In genomic region chr12:32587536-32588346, GRCh38 we compare ENCODE assay signal across 13 cellular contexts.
DNase-seq lines count a peak whose midpoint lies in the region; ATAC-seq and TF ChIP-seq lines count a peak whose summit lies in the region.
"Had no signal": no experiment of that assay in that cellular context is flagged by ENCODE, and none has a peak within 500 bp of the region (broad histone marks: within the 10 kb centered on the region; RNA-seq: fewer than 3 reads in every experiment).

No MANE protein-coding gene starts in this region.

- no peak overlapping the region for H3K4me3 Mint-ChIP-seq in activated T-cell treated with anti-CD3 and anti-CD28 coated beads, Interleukin-2, amount 50 U/mL, for 72 hours
- H3K4me3 Mint-ChIP-seq in activated T-cell treated with anti-CD3 and anti-CD28 coated beads, Interleukin-2, amount 50 U/mL, for 4 hours, result no peak overlapping the region
- peak overlapping the region; percentile 39 for H3K4me3 Mint-ChIP-seq in activated naive CD8-positive, alpha-beta T cell treated with anti-CD3 and anti-CD28 coated beads, Interleukin-2, amount 10 ng/mL, durations not matched to agents 7 days and 5 days
- H3K4me3 Mint-ChIP-seq: activated naive CD4-positive, alpha-beta T cell treated with anti-CD3 and anti-CD28 coated beads, Interleukin-2, amount 50 U/mL, for 24 hours had no signal

- intact Hi-C loops in spleen (cut with DNase I; ENCODE audit: low total_unique reads) (no loop called here), OCI-LY7 (cut with micrococcal nuclease; ENCODE audit: unreplicated experiment) (no loop called here)

- no TSS peak for BruUV-seq in OCI-LY7 (replicated peaks; lab: Mats Ljungman, UMichigan)

- no peaks in the 10 kb centered on the region for H3K27me3 Mint-ChIP-seq in activated T-cell treated with anti-CD3 and anti-CD28 coated beads, Interleukin-2, amount 50 U/mL, for 72 hours (ENCODE audit: low read depth)
- no peaks in the 10 kb centered on the region for H3K27me3 Mint-ChIP-seq in activated T-cell treated with anti-CD3 and anti-CD28 coated beads, Interleukin-2, amount 50 U/mL, for 4 hours (ENCODE audit: low read depth)
- H3K27me3 Mint-ChIP-seq in activated naive CD8-positive, alpha-beta T cell treated with anti-CD3 and anti-CD28 coated beads, Interleukin-2, amount 10 ng/mL, durations not matched to agents 7 days and 5 days, result no peaks in the 10 kb centered on the region
- H3K27me3 Mint-ChIP-seq: activated naive CD4-positive, alpha-beta T cell treated with anti-CD3 and anti-CD28 coated beads, Interleukin-2, amount 50 U/mL, for 24 hours had no signal

- no peak for TF ChIP-seq CTCF in spleen (IDR thresholded peaks at IDR 0.05 in 8 of 11, conservative IDR thresholded peaks at IDR 0.05 in 3 of 11)
- no peak for TF ChIP-seq CTCF in OCI-LY7 (conservative IDR thresholded peaks at IDR 0.05; ENCODE audit: low read length)

- no peaks in the 10 kb centered on the region for H3K79me2 ChIP-seq in OCI-LY7 (ENCODE audit: insufficient read depth, low read depth, low read length)

- H3K9me3 Mint-ChIP-seq in activated T-cell treated with anti-CD3 and anti-CD28 coated beads, Interleukin-2, amount 50 U/mL, for 72 hours, result peaks cover 2 to 4% of the 10 kb centered on the region in 2 donors
- no peaks in the 10 kb centered on the region for H3K9me3 Mint-ChIP-seq in activated T-cell treated with anti-CD3 and anti-CD28 coated beads, Interleukin-2, amount 50 U/mL, for 4 hours
- H3K9me3 Mint-ChIP-seq in activated naive CD8-positive, alpha-beta T cell treated with anti-CD3 and anti-CD28 coated beads, Interleukin-2, amount 10 ng/mL, durations not matched to agents 7 days and 5 days, result peaks cover 6% of the 10 kb centered on the region
- H3K9me3 Mint-ChIP-seq: activated naive CD4-positive, alpha-beta T cell treated with anti-CD3 and anti-CD28 coated beads, Interleukin-2, amount 50 U/mL, for 24 hours had no signal

- H3K4me1 Mint-ChIP-seq in activated T-cell treated with anti-CD3 and anti-CD28 coated beads, Interleukin-2, amount 50 U/mL, for 72 hours (ENCODE audit: low read depth), result peaks cover 60% of the 10 kb centered on the region
- H3K4me1 Mint-ChIP-seq in activated T-cell treated with anti-CD3 and anti-CD28 coated beads, Interleukin-2, amount 50 U/mL, for 4 hours (ENCODE audit: low read depth), result peaks cover 25% of the 10 kb centered on the region
- H3K4me1 Mint-ChIP-seq in activated naive CD8-positive, alpha-beta T cell treated with anti-CD3 and anti-CD28 coated beads, Interleukin-2, amount 10 ng/mL, durations not matched to agents 7 days and 5 days, result peaks cover 44% of the 10 kb centered on the region

- POLR2A ChIA-PET in activated naive CD8-positive, alpha-beta T cell treated with anti-CD3 and anti-CD28 coated beads, Interleukin-2, amount 10 ng/mL, durations not matched to agents 7 days and 5 days (lab: Charles Lee), result no interaction called here
- POLR2A ChIA-PET in OCI-LY7 (lab: Charles Lee), result interaction anchor here (0.6 to 2.0 kb wide), 7 partner anchors 12 to 1271 kb away, joined by 3 to 6 read pairs (median 4); no protein-coding TSS in a partner anchor

- H3K27me3 ChIP-seq in spleen (replicated peaks in 1 of 7), result no peaks in the 10 kb centered on the region
- H3K27me3 ChIP-seq: cardiac muscle cell had no signal

- H3K4me1 ChIP-seq in spleen, result peaks cover 0 to 61% (median 15%) of the 10 kb centered on the region in 6 donors
- peaks cover 20% of the 10 kb centered on the region for H3K4me1 ChIP-seq in OCI-LY7 (ENCODE audit: insufficient read depth, low read length, poor library complexity, severe bottlenecking)

- H3K9me2 ChIP-seq in OCI-LY7 (ENCODE audit: insufficient read depth, low read length), result no peaks in the 10 kb centered on the region

- no peak for DNase-seq in activated T-cell treated with anti-CD3 and anti-CD28 coated beads, Interleukin-2, amount 50 U/mL, for 72 hours
- no peak for DNase-seq in activated T-cell treated with anti-CD3 and anti-CD28 coated beads, Interleukin-2, amount 50 U/mL, for 4 hours
- DNase-seq in MV-4-11 (lab: John Stamatoyannopoulos, UW), result peak; percentile 88
- DNase-seq in activated naive CD8-positive, alpha-beta T cell treated with anti-CD3 and anti-CD28 coated beads, Interleukin-2, amount 10 ng/mL, durations not matched to agents 7 days and 5 days, result no peak
- no peak for DNase-seq in spleen
- DNase-seq in OCI-LY7 (ENCODE audit: low spot score), result no peak
- no peak for DNase-seq in anterior cingulate cortex (lab: John Stamatoyannopoulos, UW)
- DNase-seq: hypothalamus, MM.1S, SHP77 treated with DMSO at 0.1 percent for 48 hours had no signal

- no peak overlapping the region for H2AFZ ChIP-seq in OCI-LY7 (ENCODE audit: low read length)

- no peak overlapping the region for H3K4me2 ChIP-seq in OCI-LY7 (ENCODE audit: low read length)

- H4K20me1 ChIP-seq in OCI-LY7 (ENCODE audit: insufficient read depth, low read length), result no peaks in the 10 kb centered on the region

- CTCF ChIA-PET in OCI-LY7 (lab: Charles Lee; ENCODE audit: unreplicated experiment), result no interaction called here

- ATAC-seq in activated T-cell treated with anti-CD3 and anti-CD28 coated beads, Interleukin-2, amount 50 U/mL, for 72 hours (replicated peaks in 1 of 2), result no peak
- no peak for ATAC-seq in activated T-cell treated with anti-CD3 and anti-CD28 coated beads, Interleukin-2, amount 50 U/mL, for 4 hours
- no peak for ATAC-seq in activated naive CD8-positive, alpha-beta T cell treated with anti-CD3 and anti-CD28 coated beads, Interleukin-2, amount 10 ng/mL, durations not matched to agents 7 days and 5 days (ENCODE audit: low read depth)
- no peak for ATAC-seq in GM18505 (IDR thresholded peaks at IDR 0.05; ENCODE audit: unreplicated experiment)

- TF ChIP-seq POLR2A in spleen (IDR thresholded peaks at IDR 0.05), result no peak
- no peak for TF ChIP-seq POLR2A in GM18505 (IDR thresholded peaks at IDR 0.05; ENCODE audit: borderline replicate concordance, extremely low read depth, insufficient read depth, insufficient read length)

- H3K36me3 Mint-ChIP-seq in activated T-cell treated with anti-CD3 and anti-CD28 coated beads, Interleukin-2, amount 50 U/mL, for 72 hours (ENCODE audit: insufficient read depth in 2 of 2), result no peaks in the 10 kb centered on the region
- H3K36me3 Mint-ChIP-seq in activated T-cell treated with anti-CD3 and anti-CD28 coated beads, Interleukin-2, amount 50 U/mL, for 4 hours (ENCODE audit: insufficient read depth), result no peaks in the 10 kb centered on the region
- peaks cover 17% of the 10 kb centered on the region for H3K36me3 Mint-ChIP-seq in activated naive CD8-positive, alpha-beta T cell treated with anti-CD3 and anti-CD28 coated beads, Interleukin-2, amount 10 ng/mL, durations not matched to agents 7 days and 5 days
- H3K36me3 Mint-ChIP-seq: activated naive CD4-positive, alpha-beta T cell treated with anti-CD3 and anti-CD28 coated beads, Interleukin-2, amount 50 U/mL, for 24 hours had no signal

- H3K9me3 ChIP-seq in spleen (no peaks in the 10 kb centered on the region), OCI-LY7 (ENCODE audit: low read length) (no peaks in the 10 kb centered on the region)

- H3K27ac Mint-ChIP-seq in activated T-cell treated with anti-CD3 and anti-CD28 coated beads, Interleukin-2, amount 50 U/mL, for 72 hours, result peak overlapping the region; percentile 21
- H3K27ac Mint-ChIP-seq in activated naive CD8-positive, alpha-beta T cell treated with anti-CD3 and anti-CD28 coated beads, Interleukin-2, amount 10 ng/mL, durations not matched to agents 7 days and 5 days, result peak overlapping the region; percentile 86
- H3K27ac Mint-ChIP-seq: activated naive CD4-positive, alpha-beta T cell treated with anti-CD3 and anti-CD28 coated beads, Interleukin-2, amount 50 U/mL, for 24 hours had no signal

- H3K36me3 ChIP-seq in spleen, result peaks cover 0 to 31% (median 0%) of the 10 kb centered on the region in 6 donors
- H3K36me3 ChIP-seq in OCI-LY7 (ENCODE audit: insufficient read depth, low read length), result peaks cover 50% of the 10 kb centered on the region; the same call in 1 of the 2 replicates
- H3K36me3 ChIP-seq: cardiac muscle cell had no signal

- no peak overlapping the region for H3K4me3 ChIP-seq in spleen
- no peak overlapping the region for H3K4me3 ChIP-seq in OCI-LY7 (ENCODE audit: low read depth, low read length, poor library complexity, severe bottlenecking)
- H3K4me3 ChIP-seq: cardiac muscle cell had no signal

- H3K27ac ChIP-seq in spleen (peak overlapping the region in 7 of 8 donors; percentile 29 to 90 (median 85)), OCI-LY7 (ENCODE audit: low read depth, low read length, poor library complexity, severe bottlenecking) (no peak overlapping the region)
- H3K27ac ChIP-seq: cardiac muscle cell had no signal

- 50 to 85% (median 71%) methylated on average over 3 of the region's 3 CpGs for WGBS in spleen, 5 donors
